36 cellular contexts compared by ENCODE assay signal in the genomic region with DNA sequence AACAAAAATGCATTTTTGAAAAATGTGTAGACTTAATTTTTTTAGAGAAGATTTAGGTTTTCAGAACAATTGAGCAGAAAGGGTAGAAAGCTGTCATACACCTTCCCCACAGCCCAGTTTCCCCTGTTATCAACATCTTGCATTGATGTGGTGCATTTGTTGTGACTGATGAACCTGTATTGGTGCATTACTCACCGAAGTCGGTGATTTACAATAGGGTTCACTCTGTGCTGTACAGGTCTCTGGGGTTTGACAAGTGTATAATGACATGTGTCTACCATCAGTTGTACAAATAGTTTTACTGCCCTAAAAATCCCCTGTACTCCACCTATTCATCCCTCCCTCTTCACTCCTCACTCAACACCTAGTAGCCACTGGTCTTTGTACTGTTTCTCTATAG. TPM values are rescaled to one million over a fixed set of nuclear protein-coding genes. Genes with fewer than 3 reads are reported as not detected.
"Had no signal": no experiment of that assay in that cellular context is flagged by ENCODE, and none has a peak within 500 bp of the region (broad histone marks: within the 10 kb centered on the region; RNA-seq: fewer than 3 reads in every experiment).

No MANE protein-coding gene starts in this region.

- H3K4me3 Mint-ChIP-seq: activated B cell treated with CpG ODN at 0.5 μM for 24 hours; activated naive CD8-positive, alpha-beta T cell treated with anti-CD3 and anti-CD28 coated beads for 36 hours; activated naive CD8-positive, alpha-beta T cell treated with anti-CD3 and anti-CD28 coated beads, Interleukin-2, amount 50 U/mL, for 24 hours; activated T-cell treated with anti-CD3 and anti-CD28 coated beads, Interleukin-2, amount 50 U/mL, for 24 hours; activated T-cell treated with anti-CD3 and anti-CD28 coated beads, Interleukin-2, amount 50 U/mL, for 72 hours; T-helper 17 cell; T-helper 2 cell treated with Interferon-gamma antibody and Interleukin-4, amounts not matched to agents 5 μg/mL and 100 μg/mL, for 36 hours had no signal

- H3K9me3 Mint-ChIP-seq: activated B cell treated with CpG ODN at 0.5 μM for 24 hours; activated naive CD8-positive, alpha-beta T cell treated with anti-CD3 and anti-CD28 coated beads for 36 hours; activated naive CD8-positive, alpha-beta T cell treated with anti-CD3 and anti-CD28 coated beads, Interleukin-2, amount 50 U/mL, for 24 hours; activated T-cell treated with anti-CD3 and anti-CD28 coated beads, Interleukin-2, amount 50 U/mL, for 24 hours; activated T-cell treated with anti-CD3 and anti-CD28 coated beads, Interleukin-2, amount 50 U/mL, for 72 hours; T-helper 2 cell treated with Interferon-gamma antibody and Interleukin-4, amounts not matched to agents 5 μg/mL and 100 μg/mL, for 36 hours had no signal

- H3K27me3 Mint-ChIP-seq: activated B cell treated with CpG ODN at 0.5 μM for 24 hours; activated naive CD8-positive, alpha-beta T cell treated with anti-CD3 and anti-CD28 coated beads for 36 hours; activated naive CD8-positive, alpha-beta T cell treated with anti-CD3 and anti-CD28 coated beads, Interleukin-2, amount 50 U/mL, for 24 hours; activated T-cell treated with anti-CD3 and anti-CD28 coated beads, Interleukin-2, amount 50 U/mL, for 24 hours; T-helper 17 cell had no signal

- H3K27me3 ChIP-seq: adrenal gland, body of pancreas, colonic mucosa, esophagus squamous epithelium, gastroesophageal sphincter, heart right ventricle had no signal

- H3K4me3 ChIP-seq: adrenal gland, body of pancreas, colonic mucosa, esophagus squamous epithelium, gastroesophageal sphincter, heart right ventricle had no signal

- H3K9me3 ChIP-seq: adrenal gland, body of pancreas, colonic mucosa, esophagus squamous epithelium, gastroesophageal sphincter had no signal

- DNase-seq: activated B cell treated with CpG ODN at 0.5 μM for 24 hours; activated CD4-positive, alpha-beta T cell treated with anti-CD3 and anti-CD28 coated beads for 48 hours; activated CD4-positive, alpha-beta T cell treated with anti-CD3 and anti-CD28 coated beads, Interleukin-2, amount 50 U/mL, for 1 hour; activated CD4-positive, alpha-beta T cell treated with anti-CD3 and anti-CD28 coated beads, Interleukin-2, amount 50 U/mL, for 48 hours; activated CD8-positive, alpha-beta memory T cell treated with anti-CD3 and anti-CD28 coated beads, Interleukin-2, amount 50 U/mL, for 48 hours; activated effector memory CD4-positive, alpha-beta T cell treated with Interleukin-2 at 50 U/mL for 16 hours; activated gamma-delta T cell treated with Interleukin-2 at 50 U/mL for 16 hours; activated naive CD4-positive, alpha-beta T cell treated with anti-CD3 and anti-CD28 coated beads, Interleukin-2, amount 50 U/mL, for 16 hours; activated naive CD8-positive, alpha-beta T cell treated with anti-CD3 and anti-CD28 coated beads for 36 hours; activated naive CD8-positive, alpha-beta T cell treated with anti-CD3 and anti-CD28 coated beads, Interleukin-2, amount 50 U/mL, for 24 hours; activated T-cell treated with anti-CD3 and anti-CD28 coated beads for 4 hours; activated T-cell treated with anti-CD3 and anti-CD28 coated beads, Interleukin-2, amount 50 U/mL, for 24 hours; activated T-cell treated with anti-CD3 and anti-CD28 coated beads, Interleukin-2, amount 50 U/mL, for 72 hours; adrenal gland; amygdala; aorta; body of pancreas; caudate nucleus; colonic mucosa; effector CD8-positive, alpha-beta T cell; esophagus squamous epithelium; foreskin melanocyte; heart right ventricle; T-helper 1 cell; T-helper 17 cell; T1000; WERI-Rb-1 had no signal

- H3K27ac ChIP-seq: adrenal gland, body of pancreas, colonic mucosa, epithelial cell of prostate, esophagus squamous epithelium, gastroesophageal sphincter, heart right ventricle, WERI-Rb-1 had no signal

- H3K4me1 ChIP-seq: adrenal gland, body of pancreas, colonic mucosa, esophagus squamous epithelium, gastroesophageal sphincter, heart right ventricle had no signal

- ATAC-seq: activated naive CD8-positive, alpha-beta T cell treated with anti-CD3 and anti-CD28 coated beads, Interleukin-2, amount 50 U/mL, for 24 hours; activated T-cell treated with anti-CD3 and anti-CD28 coated beads, Interleukin-2, amount 50 U/mL, for 72 hours; body of pancreas; gastroesophageal sphincter; heart right ventricle; T-helper 17 cell had no signal

- FAIRE-seq: endothelial cell of umbilical vein had no signal

- H3K27ac Mint-ChIP-seq: activated B cell treated with CpG ODN at 0.5 μM for 24 hours; activated naive CD8-positive, alpha-beta T cell treated with anti-CD3 and anti-CD28 coated beads for 36 hours; activated naive CD8-positive, alpha-beta T cell treated with anti-CD3 and anti-CD28 coated beads, Interleukin-2, amount 50 U/mL, for 24 hours; activated T-cell treated with anti-CD3 and anti-CD28 coated beads, Interleukin-2, amount 50 U/mL, for 24 hours; activated T-cell treated with anti-CD3 and anti-CD28 coated beads, Interleukin-2, amount 50 U/mL, for 72 hours; T-helper 17 cell; T-helper 2 cell treated with Interferon-gamma antibody and Interleukin-4, amounts not matched to agents 5 μg/mL and 100 μg/mL, for 36 hours had no signal

- H3K4me1 Mint-ChIP-seq: activated B cell treated with CpG ODN at 0.5 μM for 24 hours; activated naive CD8-positive, alpha-beta T cell treated with anti-CD3 and anti-CD28 coated beads for 36 hours; activated naive CD8-positive, alpha-beta T cell treated with anti-CD3 and anti-CD28 coated beads, Interleukin-2, amount 50 U/mL, for 24 hours had no signal

RNA-seq across cellular contexts. Expression of gene ADIG, which starts 23.8 kb away (rescaled TPM):
- total RNA-seq: activated B cell treated with CpG ODN at 0.5 μM for 24 hours; activated naive CD8-positive, alpha-beta T cell treated with anti-CD3 and anti-CD28 coated beads for 36 hours; activated T-cell treated with anti-CD3 and anti-CD28 coated beads, Interleukin-2, amount 50 U/mL, for 72 hours; adrenal gland; aorta; body of pancreas; colonic mucosa; dermis microvascular lymphatic vessel endothelial cell; endothelial cell of umbilical vein; esophagus squamous epithelium; fibroblast of lung; fibroblast of villous mesenchyme; gastroesophageal sphincter; glomerular endothelial cell; T-helper 17 cell had no signal
- polyA plus RNA-seq: adrenal gland, aorta, endothelial cell of umbilical vein, esophagus, fibroblast of lung, heart right ventricle had no signal

RNA-seq across cellular contexts. Expression of gene ARHGAP40, which starts 44.4 kb away (rescaled TPM):
- total RNA-seq: activated B cell treated with CpG ODN at 0.5 μM for 24 hours; activated T-cell treated with anti-CD3 and anti-CD28 coated beads, Interleukin-2, amount 50 U/mL, for 72 hours; adrenal gland; aorta; body of pancreas; colonic mucosa; dermis microvascular lymphatic vessel endothelial cell; fibroblast of lung; fibroblast of villous mesenchyme; gastroesophageal sphincter; glomerular endothelial cell; heart right ventricle; T-helper 17 cell had no signal
- polyA plus RNA-seq: aorta, fibroblast of lung, heart right ventricle had no signal
